Comparison of ENCODE assay signal across 28 cellular contexts in genomic region chr6:9933674-9934073, GRCh38.
A peak's percentile ranks its signal among the peaks of the same experiment; 100 is the strongest.
DNase-seq lines count a peak whose midpoint lies in the region; ATAC-seq and TF ChIP-seq lines count a peak whose summit lies in the region.
"Had no signal": no experiment of that assay in that cellular context is flagged by ENCODE, and none has a peak within 500 bp of the region (broad histone marks: within the 10 kb centered on the region; RNA-seq: fewer than 3 reads in every experiment).

No MANE protein-coding gene starts in this region.

- ATAC-seq in upper lobe of left lung (ENCODE audit: low FRiP score in 2 of 2), result no peak
- ATAC-seq: CD8-positive, alpha-beta T cell had no signal

- WGBS in upper lobe of left lung, 2 donors, result 68 to 81% methylated on average over 2 of the region's 2 CpGs
- 88 to 97% methylated on average over 2 of the region's 2 CpGs for WGBS in testis, 2 donors

- TF ChIP-seq POLR2A in upper lobe of left lung (IDR thresholded peaks at IDR 0.05), result no peak
- TF ChIP-seq POLR2A in testis (IDR thresholded peaks at IDR 0.05), result no peak

- peak; percentile 42 for DNase-seq in EH (ENCODE audit: low read depth)
- peak; percentile 1 for DNase-seq in LHCN-M2 (ENCODE audit: low read depth)
- peak; percentile 20 for DNase-seq in astrocyte of the hippocampus (ENCODE audit: low read depth, low spot score)
- peak; percentile 2 for DNase-seq in iris pigment epithelial cell (ENCODE audit: low read depth)
- DNase-seq in hypothalamus (lab: John Stamatoyannopoulos, UW), result no peak
- DNase-seq in NCI-H1417 (lab: John Stamatoyannopoulos, UW), result no peak
- DNase-seq in upper lobe of left lung, result no peak
- DNase-seq in testis, result no peak
- DNase-seq: activated CD4-positive, alpha-beta memory T cell treated with anti-CD3 and anti-CD28 coated beads, Interleukin-2, amount 10 ng/mL, durations not matched to agents 7 days and 5 days; activated CD4-positive, alpha-beta T cell treated with anti-CD3 and anti-CD28 coated beads for 1 hour; activated CD8-positive, alpha-beta memory T cell treated with anti-CD3 and anti-CD28 coated beads, Interleukin-2, amount 50 U/mL, for 4 hours; activated naive CD4-positive, alpha-beta T cell treated with Interleukin-2 at 50 U/mL for 16 hours; CD8-positive, alpha-beta T cell; glutamatergic neuron; HCEC 1CT; left ventricle myocardium inferior; mesendoderm; NCI-H1092 treated with DMSO at 0.1 percent for 48 hours; NCI-H187 treated with DMSO at 0.1 percent for 48 hours; NCI-H526; NK-92 treated with Interleukin-12 subunit alpha and Interleukin-12 subunit beta, amount 100 ng/mL, for 24 hours; ovary; PC-9; retina; SHP77; stimulated activated naive CD4-positive, alpha-beta T cell; T-helper 2 cell had no signal

- no peak for TF ChIP-seq EP300 in upper lobe of left lung (IDR thresholded peaks at IDR 0.05)

- intact Hi-C loops in testis (cut with DNase I; ENCODE audit: low total_unique reads), result no loop called here

- H3K27me3 ChIP-seq in upper lobe of left lung, result no peaks in the 10 kb centered on the region
- no peaks in the 10 kb centered on the region for H3K27me3 ChIP-seq in testis
- H3K27me3 ChIP-seq: ovary had no signal

- H3K9me3 ChIP-seq in upper lobe of left lung, result peaks cover 0 to 5% (median 0%) of the 10 kb centered on the region in 4 donors
- no peaks in the 10 kb centered on the region for H3K9me3 ChIP-seq in testis
- H3K9me3 ChIP-seq: ovary had no signal

- H3K4me1 ChIP-seq in upper lobe of left lung (no peaks in the 10 kb centered on the region), testis (no peaks in the 10 kb centered on the region)
- H3K4me1 ChIP-seq: left ventricle myocardium inferior had no signal

- H3K4me3 ChIP-seq in upper lobe of left lung, result no peak overlapping the region
- no peak overlapping the region for H3K4me3 ChIP-seq in testis
- H3K4me3 ChIP-seq: left ventricle myocardium inferior, ovary, PC-9, skin epidermis had no signal

- H3K36me3 ChIP-seq in upper lobe of left lung (no peaks in the 10 kb centered on the region), testis (ENCODE audit: low read depth, missing control alignments) (no peaks in the 10 kb centered on the region)
- H3K36me3 ChIP-seq: left ventricle myocardium inferior, ovary had no signal

- TF ChIP-seq CTCF in upper lobe of left lung (IDR thresholded peaks at IDR 0.05), result no peak
- TF ChIP-seq CTCF in testis (IDR thresholded peaks at IDR 0.05), result no peak

- H3K27ac ChIP-seq in upper lobe of left lung, result no peak overlapping the region
- no peak overlapping the region for H3K27ac ChIP-seq in testis
- H3K27ac ChIP-seq: left ventricle myocardium inferior, ovary, PC-9, skin epidermis had no signal

Comparison
In these comparisons a context has a peak if more than half of its experiments do, and no peak if none do; other contexts are left out.
1. DNase-seq: peak in EH (single experiment), LHCN-M2 (single experiment), astrocyte of the hippocampus (single experiment) and iris pigment epithelial cell (single experiment); none in hypothalamus (0 of 51), NCI-H1417 (0 of 3), upper lobe of left lung (0 of 2) and testis (single experiment).